In genomic region chr20:49888341-49889244, GRCh38 we compare ENCODE assay signal across 8 cellular contexts. TPM values are rescaled to one million over a fixed set of nuclear protein-coding genes. Genes with fewer than 3 reads are reported as not detected.
DNase-seq lines count a peak whose midpoint lies in the region; ATAC-seq and TF ChIP-seq lines count a peak whose summit lies in the region.

No MANE protein-coding gene starts in this region.

- no peak overlapping the region for H3K4me2 ChIP-seq in neuronal stem cell (ENCODE audit: insufficient read depth, low read length, poor library complexity, severe bottlenecking)

- DNase-seq in COR-L47 (lab: John Stamatoyannopoulos, UW) (peak; percentile 35), RKO (ENCODE audit: low spot score) (peak; percentile 60), fibroblast of peridontal ligament (ENCODE audit: extremely low read depth) (peak; percentile 78), neuronal stem cell (ENCODE audit: low spot score) (peak; percentile 81), thoracic aorta (ENCODE audit: low spot score) (no peak)
- DNase-seq in activated T-helper 2 cell treated with anti-CD3 and anti-CD28 coated beads, Interferon-gamma antibody, Interleukin-2, Interleukin-4, amounts not matched to agents 10 μg/mL and 5 μg/mL and 100 μg/mL, durations not matched to agents 14 hours and 24 hours and 36 hours (ENCODE audit: low spot score): peak; percentile 46

- H3K14ac ChIP-seq in neuronal stem cell (ENCODE audit: low read length): no peak overlapping the region

- H2BK5ac ChIP-seq in neuronal stem cell (ENCODE audit: low read length): no peak overlapping the region

- H3K23ac ChIP-seq in neuronal stem cell (ENCODE audit: low read depth, low read length, poor library complexity): no peak overlapping the region

- H2AFZ ChIP-seq in neuronal stem cell (ENCODE audit: low read length): peak overlapping the region; percentile 62

- H3K4ac ChIP-seq in neuronal stem cell (ENCODE audit: low read length): peak overlapping the region; percentile 43

- peak overlapping the region; percentile 86 for H3K9ac ChIP-seq in neuronal stem cell (ENCODE audit: low read depth, low read length, poor library complexity)

- H2AK5ac ChIP-seq in neuronal stem cell (ENCODE audit: low read depth, low read length): peak overlapping the region; percentile 92

- H3K4me1 Mint-ChIP-seq in activated T-helper 2 cell treated with anti-CD3 and anti-CD28 coated beads, Interferon-gamma antibody, Interleukin-2, Interleukin-4, amounts not matched to agents 10 μg/mL and 5 μg/mL and 100 μg/mL, durations not matched to agents 14 hours and 24 hours and 36 hours (ENCODE audit: low read depth): peaks cover 13% of the 10 kb centered on the region

- H3K27me3 Mint-ChIP-seq in activated T-helper 2 cell treated with anti-CD3 and anti-CD28 coated beads, Interferon-gamma antibody, Interleukin-2, Interleukin-4, amounts not matched to agents 10 μg/mL and 5 μg/mL and 100 μg/mL, durations not matched to agents 14 hours and 24 hours and 36 hours (ENCODE audit: low read depth): no peaks in the 10 kb centered on the region

- H3K79me1 ChIP-seq in neuronal stem cell (ENCODE audit: low read depth, low read length): no peaks in the 10 kb centered on the region

- H3K27ac ChIP-seq in neuronal stem cell (replicated peaks; ENCODE audit: low read length): no peak overlapping the region
- H3K27ac ChIP-seq in thoracic aorta: peak overlapping the region; percentile 81 to 93

- intact Hi-C loops in activated T-helper 2 cell treated with anti-CD3 and anti-CD28 coated beads, Interferon-gamma antibody, Interleukin-2, Interleukin-4, amounts not matched to agents 10 μg/mL and 5 μg/mL and 100 μg/mL, durations not matched to agents 14 hours and 24 hours and 36 hours (cut with micrococcal nuclease): loop anchor here (1.0 kb wide), 1 partner anchor 277 kb away; no protein-coding TSS in a partner anchor

- H3K4me1 ChIP-seq in neuronal stem cell (ENCODE audit: control insufficient read depth in 2 of 2, insufficient read depth in 1 of 2, low read depth in 1 of 2, low read length in 2 of 2) (peaks cover 24 to 49% of the 10 kb centered on the region in 2 donors), thoracic aorta (ENCODE audit: control insufficient read depth in 1 of 2, low read depth in 2 of 2) (peaks cover 19 to 38% of the 10 kb centered on the region in 2 donors)

- H3K18ac ChIP-seq in neuronal stem cell (ENCODE audit: low read length): peak overlapping the region; percentile 60

- no peaks in the 10 kb centered on the region for H3K9me3 Mint-ChIP-seq in activated T-helper 2 cell treated with anti-CD3 and anti-CD28 coated beads, Interferon-gamma antibody, Interleukin-2, Interleukin-4, amounts not matched to agents 10 μg/mL and 5 μg/mL and 100 μg/mL, durations not matched to agents 14 hours and 24 hours and 36 hours

- no peak overlapping the region for H3K4me3 ChIP-seq in neuronal stem cell (ENCODE audit: low read length in 2 of 2)
- H3K4me3 ChIP-seq in thoracic aorta: no peak overlapping the region

- peak overlapping the region; percentile 72 for H2BK15ac ChIP-seq in neuronal stem cell (ENCODE audit: low read length)

- H3K4me3 Mint-ChIP-seq in activated T-helper 2 cell treated with anti-CD3 and anti-CD28 coated beads, Interferon-gamma antibody, Interleukin-2, Interleukin-4, amounts not matched to agents 10 μg/mL and 5 μg/mL and 100 μg/mL, durations not matched to agents 14 hours and 24 hours and 36 hours (ENCODE audit: low read depth): no peak overlapping the region

- H3K9me3 ChIP-seq in neuronal stem cell (replicated peaks in 1 of 2; ENCODE audit: control insufficient read depth in 2 of 2, insufficient read depth in 1 of 2, low read depth in 1 of 2, low read length in 2 of 2): no peaks in the 10 kb centered on the region
- H3K9me3 ChIP-seq in thoracic aorta: no peaks in the 10 kb centered on the region

- peak; percentile 88 for TF ChIP-seq RAD21 in Ishikawa (IDR thresholded peaks at IDR 0.05; ENCODE audit: low read depth)

- H3K27ac Mint-ChIP-seq in activated T-helper 2 cell treated with anti-CD3 and anti-CD28 coated beads, Interferon-gamma antibody, Interleukin-2, Interleukin-4, amounts not matched to agents 10 μg/mL and 5 μg/mL and 100 μg/mL, durations not matched to agents 14 hours and 24 hours and 36 hours: peak overlapping the region; percentile 59

- ATAC-seq in thoracic aorta (ENCODE audit: insufficient number of reproducible peaks, low FRiP score, low read depth) (peak; percentile 10), GM18873 (IDR thresholded peaks at IDR 0.05; ENCODE audit: low FRiP score, unreplicated experiment) (no peak)

- H3K36me3 Mint-ChIP-seq in activated T-helper 2 cell treated with anti-CD3 and anti-CD28 coated beads, Interferon-gamma antibody, Interleukin-2, Interleukin-4, amounts not matched to agents 10 μg/mL and 5 μg/mL and 100 μg/mL, durations not matched to agents 14 hours and 24 hours and 36 hours (ENCODE audit: low read depth): peaks cover 45% of the 10 kb centered on the region

- H2BK12ac ChIP-seq in neuronal stem cell (ENCODE audit: low read length): peak overlapping the region; percentile 49

- H3K27me3 ChIP-seq in neuronal stem cell (ENCODE audit: control insufficient read depth in 3 of 3, insufficient read depth in 3 of 3, low read depth in 1 of 3, low read length in 3 of 3) (no peaks in the 10 kb centered on the region), thoracic aorta (replicated peaks; ENCODE audit: insufficient read depth) (no peaks in the 10 kb centered on the region)

- no peak overlapping the region for H2BK120ac ChIP-seq in neuronal stem cell (ENCODE audit: low read depth, low read length)

- no peak overlapping the region for H4K91ac ChIP-seq in neuronal stem cell (ENCODE audit: low read depth, low read length, poor library complexity)

- TF ChIP-seq CTCF in thoracic aorta (IDR thresholded peaks at IDR 0.05): peak; percentile 75

- H3K36me3 ChIP-seq in neuronal stem cell (replicated peaks in 1 of 2; ENCODE audit: control insufficient read depth in 2 of 2, insufficient read depth in 2 of 2, low read length in 2 of 2): peaks cover 4 to 37% of the 10 kb centered on the region in 2 donors
- H3K36me3 ChIP-seq in thoracic aorta: peaks cover 13% of the 10 kb centered on the region

- no CpG with 5 or more reads among the region's 18 CpGs for WGBS in neuronal stem cell (ENCODE audit: extremely low coverage in 2 of 2, insufficient read length in 2 of 2, insufficient replicate concordance in 1 of 2), 2 donors

- H4K8ac ChIP-seq in neuronal stem cell (ENCODE audit: low read depth, low read length): no peak overlapping the region

- no peak for TF ChIP-seq EP300 in Ishikawa (IDR thresholded peaks at IDR 0.05; ENCODE audit: borderline replicate concordance)

TF ChIP-seq in Ishikawa, 13 proteins besides CTCF, POLR2A, EP300 and RAD21:
- TF ChIP-seq MAX (IDR thresholded peaks at IDR 0.05): no peak
- no peak for TF ChIP-seq ZBTB7A (IDR thresholded peaks at IDR 0.05; ENCODE audit: low read depth)
- TF ChIP-seq FOXM1 (IDR thresholded peaks at IDR 0.05; ENCODE audit: borderline replicate concordance, low read depth): no peak
- no peak for TF ChIP-seq USF1 (IDR thresholded peaks at IDR 0.05)
TF ChIP-seq in Ishikawa: peak in this region for 0.

RNA-seq across cellular contexts. Expression of gene SPATA2, which starts 26.7 kb away (rescaled TPM):
- 8.3 and 8.5 TPM in 2 replicates for total RNA-seq in activated T-helper 2 cell treated with anti-CD3 and anti-CD28 coated beads, Interferon-gamma antibody, Interleukin-2, Interleukin-4, amounts not matched to agents 10 μg/mL and 5 μg/mL and 100 μg/mL, durations not matched to agents 14 hours and 24 hours and 36 hours
- polyA plus RNA-seq in neuronal stem cell (2013, experiment 1 of 2): 9.3 TPM
- 9.3 TPM for polyA plus RNA-seq in neuronal stem cell (2013, experiment 2 of 2)
- total RNA-seq in thoracic aorta: 1 to 10 TPM; 3.9 to 7.3 TPM

RNA-seq across cellular contexts. Expression of gene RNF114, which starts 47.6 kb away (rescaled TPM):
- 64.0 and 67.6 TPM in 2 replicates for total RNA-seq in activated T-helper 2 cell treated with anti-CD3 and anti-CD28 coated beads, Interferon-gamma antibody, Interleukin-2, Interleukin-4, amounts not matched to agents 10 μg/mL and 5 μg/mL and 100 μg/mL, durations not matched to agents 14 hours and 24 hours and 36 hours
- 37.2 TPM for polyA plus RNA-seq in neuronal stem cell (2013, experiment 1 of 2)
- polyA plus RNA-seq in neuronal stem cell (2013, experiment 2 of 2): 37.0 TPM
- total RNA-seq in thoracic aorta: 100 to 1,000 TPM in 1 of 2 donors, 10 to 100 TPM in 1; 82.4 to 128 TPM
